In the genomic region with DNA sequence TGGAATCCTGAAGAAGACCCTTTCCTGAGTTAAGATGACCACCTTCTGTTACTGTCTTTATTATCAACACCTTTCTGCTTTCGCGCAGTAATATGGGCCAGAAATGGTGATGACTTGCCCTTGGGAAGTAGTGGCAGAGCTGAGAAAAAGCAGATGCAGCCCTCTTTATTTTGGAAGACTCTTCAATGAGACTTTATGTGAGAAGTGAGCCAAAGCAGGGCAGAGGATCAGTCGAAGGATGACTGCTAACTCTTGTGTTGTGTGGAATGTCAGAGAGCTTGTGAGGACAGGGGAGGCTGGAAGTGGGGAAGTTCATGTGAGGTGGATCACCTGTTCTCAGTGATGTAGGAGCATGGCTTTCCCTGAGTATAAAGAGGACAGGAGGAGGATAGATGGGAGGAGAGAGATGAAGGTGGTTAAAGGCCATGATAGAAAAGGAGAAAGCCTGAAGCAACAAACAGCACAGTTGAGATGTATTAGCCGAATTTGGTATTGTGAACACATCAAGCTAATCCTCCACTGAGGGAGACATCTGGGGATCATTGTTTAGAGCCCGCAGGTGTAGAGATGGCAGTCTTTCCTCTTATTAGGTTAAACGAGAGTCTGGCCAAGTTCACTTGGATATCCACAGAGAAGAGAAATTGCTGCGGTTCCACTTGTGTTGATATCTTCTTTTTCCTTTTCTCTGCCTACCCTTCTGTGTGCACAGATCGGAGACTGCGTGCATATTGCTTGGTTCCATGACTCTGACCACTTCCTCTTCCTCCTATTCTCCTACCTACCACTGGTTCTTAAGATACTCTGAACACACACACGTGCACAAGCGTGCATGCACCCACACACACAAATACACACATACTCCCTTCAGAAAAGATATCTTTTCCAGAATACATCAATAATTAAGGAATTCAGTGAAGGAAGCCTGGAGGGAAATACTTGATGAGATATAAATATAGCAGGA, we compare ENCODE assay signal across 16 cellular contexts.
DNase-seq lines count a peak whose midpoint lies in the region; ATAC-seq lines count a peak whose summit lies in the region.
"Had no signal": no experiment of that assay in that cellular context is flagged by ENCODE, and none has a peak within 500 bp of the region (broad histone marks: within the 10 kb centered on the region; RNA-seq: fewer than 3 reads in every experiment).

No MANE protein-coding gene starts in this region.

- H3K4me3 ChIP-seq in thymus (ENCODE audit: low read length) = no peak overlapping the region

- no peaks in the 10 kb centered on the region for H3K4me1 ChIP-seq in thymus (ENCODE audit: control insufficient read depth, insufficient read depth, low read length)

- DNase-seq in activated naive CD4-positive, alpha-beta T cell treated with anti-CD3 and anti-CD28 coated beads, Interleukin-2, amount 10 ng/mL, durations not matched to agents 7 days and 5 days = peak; percentile 34
- DNase-seq in activated naive CD4-positive, alpha-beta T cell treated with Interleukin-2 at 50 U/mL for 16 hours = no peak
- DNase-seq in SKM-1 (lab: John Stamatoyannopoulos, UW; ENCODE audit: unreplicated experiment) (peak; percentile 26), DMS153 (lab: John Stamatoyannopoulos, UW) (no peak), HUDEP-2 (lab: John Stamatoyannopoulos, UW; ENCODE audit: unreplicated experiment in 76 of 76) (no peak), head of caudate nucleus (no peak)
- DNase-seq: ACHN; activated B cell treated with CpG ODN at 0.5 μM for 24 hours; foreskin fibroblast; NCI-H1105; NCI-H526 treated with DMSO at 0.1 percent for 48 hours; posterior cingulate gyrus; SHP77; stimulated activated CD4-positive, alpha-beta T cell treated with anti-CD3 and anti-CD28 coated beads, Interleukin-15, amount 100 ng/mL, for 24 hours had no signal

- H3K27ac ChIP-seq in thymus (ENCODE audit: low read depth) = peak overlapping the region; percentile 19

- no peak overlapping the region for H3K4me3 Mint-ChIP-seq in activated naive CD4-positive, alpha-beta T cell treated with anti-CD3 and anti-CD28 coated beads, Interleukin-2, amount 10 ng/mL, durations not matched to agents 7 days and 5 days
- H3K4me3 Mint-ChIP-seq: activated B cell treated with CpG ODN at 0.5 μM for 24 hours had no signal

- H3K27me3 Mint-ChIP-seq in activated naive CD4-positive, alpha-beta T cell treated with anti-CD3 and anti-CD28 coated beads, Interleukin-2, amount 10 ng/mL, durations not matched to agents 7 days and 5 days = peaks cover 6% of the 10 kb centered on the region

- WGBS in thymus = 43% methylated on average over 11 of the region's 11 CpGs

- H3K27me3 ChIP-seq in thymus (ENCODE audit: control insufficient read depth, insufficient read depth) = no peaks in the 10 kb centered on the region

- H3K9me3 ChIP-seq in thymus (ENCODE audit: control insufficient read depth) = no peaks in the 10 kb centered on the region

- no peak overlapping the region for H3K27ac Mint-ChIP-seq in activated naive CD4-positive, alpha-beta T cell treated with anti-CD3 and anti-CD28 coated beads, Interleukin-2, amount 10 ng/mL, durations not matched to agents 7 days and 5 days
- H3K27ac Mint-ChIP-seq: activated B cell treated with CpG ODN at 0.5 μM for 24 hours had no signal

- intact Hi-C loops in head of caudate nucleus (cut with DNase I) = no loop called here

- no peaks in the 10 kb centered on the region for H3K36me3 Mint-ChIP-seq in activated naive CD4-positive, alpha-beta T cell treated with anti-CD3 and anti-CD28 coated beads, Interleukin-2, amount 10 ng/mL, durations not matched to agents 7 days and 5 days

- peak; percentile 88 for ATAC-seq in HG03139 (IDR thresholded peaks at IDR 0.05; ENCODE audit: unreplicated experiment)

- H3K9me3 Mint-ChIP-seq in activated naive CD4-positive, alpha-beta T cell treated with anti-CD3 and anti-CD28 coated beads, Interleukin-2, amount 10 ng/mL, durations not matched to agents 7 days and 5 days = no peaks in the 10 kb centered on the region
- H3K9me3 Mint-ChIP-seq: activated B cell treated with CpG ODN at 0.5 μM for 24 hours had no signal

- CTCF ChIA-PET in activated naive CD4-positive, alpha-beta T cell treated with anti-CD3 and anti-CD28 coated beads, Interleukin-2, amount 10 ng/mL, durations not matched to agents 7 days and 5 days (lab: Charles Lee) = interaction anchor here (1.1 kb wide), 1 partner anchor 12 kb away, joined by 3 read pairs; no protein-coding TSS in a partner anchor

- H3K4me1 Mint-ChIP-seq in activated naive CD4-positive, alpha-beta T cell treated with anti-CD3 and anti-CD28 coated beads, Interleukin-2, amount 10 ng/mL, durations not matched to agents 7 days and 5 days = no peaks in the 10 kb centered on the region
- H3K4me1 Mint-ChIP-seq: activated B cell treated with CpG ODN at 0.5 μM for 24 hours had no signal

- no peaks in the 10 kb centered on the region for H3K36me3 ChIP-seq in thymus (ENCODE audit: control insufficient read depth, insufficient read depth)

Comparison
In these comparisons a context has a peak if more than half of its experiments do, and no peak if none do; other contexts are left out.
1. DNase-seq: peak in activated naive CD4-positive, alpha-beta T cell treated with anti-CD3 and anti-CD28 coated beads, Interleukin-2, amount 10 ng/mL, durations not matched to agents 7 days and 5 days (single experiment) and SKM-1 (single experiment); none in activated naive CD4-positive, alpha-beta T cell treated with Interleukin-2 at 50 U/mL for 16 hours (single experiment), DMS153 (single experiment), HUDEP-2 (0 of 76) and head of caudate nucleus (0 of 42).